Comparison of ENCODE assay signal across 15 cellular contexts in genomic region chr4:98746936-98747658, GRCh38.
A peak's percentile ranks its signal among the peaks of the same experiment; 100 is the strongest.
DNase-seq lines count a peak whose midpoint lies in the region; ATAC-seq, FAIRE-seq and TF ChIP-seq lines count a peak whose summit lies in the region.
"Had no signal": no experiment of that assay in that cellular context is flagged by ENCODE, and none has a peak within 500 bp of the region (broad histone marks: within the 10 kb centered on the region; RNA-seq: fewer than 3 reads in every experiment).

No MANE protein-coding gene starts in this region.

- H2BK20ac ChIP-seq in H1 (ENCODE audit: low read length) = no peak overlapping the region

- H3K27ac ChIP-seq in cardiac muscle cell (peak overlapping the region; percentile 51), H1 (ENCODE audit: low read depth, low read length) (no peak overlapping the region), esophagus muscularis mucosa (replicated peaks in 1 of 4) (no peak overlapping the region), right atrium auricular region (no peak overlapping the region)
- H3K27ac ChIP-seq: thoracic aorta had no signal

- no peak overlapping the region for H2BK5ac ChIP-seq in H1 (ENCODE audit: low read depth, low read length)

- TF ChIP-seq CTCF in cardiac muscle cell (IDR thresholded peaks at IDR 0.05; ENCODE audit: low read depth, low read length) (no peak), H1 (IDR thresholded peaks at IDR 0.05; ENCODE audit: control extremely low read depth in 1 of 3, insufficient read depth in 1 of 3, low read depth in 1 of 3, low read length in 3 of 3) (no peak), esophagus muscularis mucosa (IDR thresholded peaks at IDR 0.05) (no peak), omental fat pad (IDR thresholded peaks at IDR 0.05) (no peak), right atrium auricular region (IDR thresholded peaks at IDR 0.05) (no peak)

- FAIRE-seq in H1 (lab: Jason Lieb, UNC) = no peak

- no peaks in the 10 kb centered on the region for H3K23me2 ChIP-seq in H1 (ENCODE audit: low read depth, low read length)

- no peak overlapping the region for H2AK5ac ChIP-seq in H1 (ENCODE audit: low read depth, low read length)

- CTCF ChIA-PET in H1 (lab: Charles Lee; ENCODE audit: partially characterized antibody) = interaction anchor here (1.0 to 1.6 kb wide), 4 partner anchors 54 to 309 kb away, joined by 3 read pairs; no protein-coding TSS in a partner anchor

- H2BK120ac ChIP-seq in H1 (replicated peaks; ENCODE audit: low read depth, low read length) = no peak overlapping the region

- TF ChIP-seq POLR2A in H1 (IDR thresholded peaks at IDR 0.05; ENCODE audit: control extremely low read depth in 1 of 2, low read depth in 2 of 2, low read length in 2 of 2) (no peak), esophagus muscularis mucosa (IDR thresholded peaks at IDR 0.05; ENCODE audit: low read depth) (no peak)

- no peak overlapping the region for H3K9ac ChIP-seq in H1 (replicated peaks in 1 of 4; ENCODE audit: extremely low read depth in 1 of 4, low read depth in 3 of 4, low read length in 3 of 4)

- no peaks in the 10 kb centered on the region for H3K9me3 ChIP-seq in cardiac muscle cell (ENCODE audit: low read depth)
- no peaks in the 10 kb centered on the region for H3K9me3 ChIP-seq in H1 (ENCODE audit: insufficient read depth in 2 of 2, low read depth in 1 of 2, low read length in 1 of 2)
- H3K9me3 ChIP-seq in esophagus muscularis mucosa = no peaks in the 10 kb centered on the region
- no peaks in the 10 kb centered on the region for H3K9me3 ChIP-seq in right atrium auricular region
- H3K9me3 ChIP-seq: thoracic aorta had no signal

- H3K27me3 ChIP-seq in cardiac muscle cell (no peaks in the 10 kb centered on the region), H1 (replicated peaks in 1 of 4; ENCODE audit: control insufficient read depth in 3 of 4, extremely low read depth in 1 of 4, insufficient read depth in 3 of 4, low read length in 3 of 4) (no peaks in the 10 kb centered on the region), esophagus muscularis mucosa (no peaks in the 10 kb centered on the region), right atrium auricular region (no peaks in the 10 kb centered on the region)

- POLR2A ChIA-PET in H1 (lab: Charles Lee; ENCODE audit: partially characterized antibody) = no interaction called here

- 89% methylated on average over 8 of the region's 8 CpGs; no CpG with 5 or more reads in 1 of the 2 experiments for WGBS in H1 (ENCODE audit: extremely low coverage in 1 of 2, insufficient coverage in 1 of 2, insufficient read length in 1 of 2, insufficient replicate concordance in 2 of 2, low coverage in 1 of 2, low lambda C conversion rate in 2 of 2, missing lambda C conversion rate in 1 of 2), 2 experiments
- WGBS in esophagus muscularis mucosa = 83% methylated on average over 8 of the region's 8 CpGs

- H4K8ac ChIP-seq in H1 (ENCODE audit: extremely low read depth, insufficient read depth, low read length) = no peak overlapping the region

- no peak for TF ChIP-seq RAD21 in H1 (IDR thresholded peaks at IDR 0.05 in 1 of 2, conservative IDR thresholded peaks at IDR 0.05 in 1 of 2; ENCODE audit: low read depth in 2 of 2, low read length in 2 of 2)

- H3K4ac ChIP-seq in H1 (replicated peaks; ENCODE audit: insufficient read length, low read depth, low read length) = no peak overlapping the region

- intact Hi-C loops in left ventricle myocardium superior (cut with micrococcal nuclease) (no loop called here), esophagus muscularis mucosa (cut with DNase I) (no loop called here)

- H2BK15ac ChIP-seq in H1 (ENCODE audit: low read length) = no peak overlapping the region

- H2BK12ac ChIP-seq in H1 (ENCODE audit: low read depth, low read length) = no peak overlapping the region

- H3K4me1 ChIP-seq in cardiac muscle cell (ENCODE audit: low read depth) (peaks cover 8% of the 10 kb centered on the region), H1 (replicated peaks in 1 of 4; ENCODE audit: control insufficient read depth in 3 of 4, insufficient read depth in 4 of 4, low read length in 3 of 4) (peaks cover 0 to 6% (median 3%) of the 10 kb centered on the region in 4 experiments; a peak in 4 of 7 replicates), esophagus muscularis mucosa (no peaks in the 10 kb centered on the region), right atrium auricular region (no peaks in the 10 kb centered on the region)

- H3K23ac ChIP-seq in H1 (ENCODE audit: insufficient read length) = no peak overlapping the region

- DNase-seq in cardiac muscle cell (ENCODE audit: low read depth in 1 of 2, low spot score in 1 of 2) (peak in 1 of 2 donors; percentile 43), left ventricle myocardium superior (no peak), H1 (ENCODE audit: low read depth in 1 of 2, low spot score in 2 of 2) (no peak), myocyte (ENCODE audit: low read depth) (peak; percentile 16), esophagus muscularis mucosa (ENCODE audit: extremely low spot score) (no peak), omental fat pad (ENCODE audit: low spot score) (no peak), right atrium auricular region (ENCODE audit: low spot score) (no peak)
- DNase-seq: amygdala; cortex of kidney; hippocampal formation; NCI-H2107; NCI-H774; stimulated activated CD4-positive, alpha-beta T cell treated with anti-CD3 and anti-CD28 coated beads, Interleukin-2, amount 100 ng/mL, for 48 hours had no signal

- H4K20me1 ChIP-seq in H1 (replicated peaks in 1 of 2; ENCODE audit: control insufficient read depth in 1 of 2, insufficient read depth in 2 of 2, low read length in 2 of 2) = no peaks in the 10 kb centered on the region

- no peak for ATAC-seq in left ventricle myocardium superior
- ATAC-seq in GM21367 (IDR thresholded peaks at IDR 0.05; ENCODE audit: unreplicated experiment) = no peak
- no peak for ATAC-seq in omental fat pad (ENCODE audit: low FRiP score)

- no peak overlapping the region for H3K56ac ChIP-seq in H1 (replicated peaks; ENCODE audit: insufficient read length, low read depth, low read length)

- H3K4me2 ChIP-seq in H1 (ENCODE audit: insufficient read depth in 1 of 2, low read depth in 2 of 2, low read length in 2 of 2) = no peak overlapping the region

- H3K4me3 ChIP-seq in cardiac muscle cell (no peak overlapping the region), H1 (ENCODE audit: extremely low read depth in 1 of 4, insufficient read depth in 2 of 4, low read depth in 3 of 4, low read length in 4 of 4) (no peak overlapping the region), esophagus muscularis mucosa (no peak overlapping the region), right atrium auricular region (no peak overlapping the region)
- H3K4me3 ChIP-seq: thoracic aorta had no signal

- no peaks in the 10 kb centered on the region for H3K79me1 ChIP-seq in H1 (ENCODE audit: low read depth, low read length)

- H3K79me2 ChIP-seq in H1 (ENCODE audit: control insufficient read depth in 1 of 2, insufficient read depth in 2 of 2, low read length in 2 of 2) = no peaks in the 10 kb centered on the region

- no peak for TF ChIP-seq EP300 in H1 (IDR thresholded peaks at IDR 0.05; ENCODE audit: borderline replicate concordance in 1 of 2, low read depth in 2 of 2, low read length in 2 of 2)
- TF ChIP-seq EP300 in esophagus muscularis mucosa (IDR thresholded peaks at IDR 0.05) = no peak

- H2AFZ ChIP-seq in H1 (ENCODE audit: low read length) = peak overlapping the region; percentile 90

- no peaks in the 10 kb centered on the region for H3K36me3 ChIP-seq in cardiac muscle cell
- H3K36me3 ChIP-seq in H1 (ENCODE audit: control insufficient read depth in 2 of 4, insufficient read depth in 4 of 4, low read length in 3 of 4) = no peaks in the 10 kb centered on the region
- H3K36me3 ChIP-seq in esophagus muscularis mucosa = no peaks in the 10 kb centered on the region
- no peaks in the 10 kb centered on the region for H3K36me3 ChIP-seq in right atrium auricular region
- H3K36me3 ChIP-seq: thoracic aorta had no signal

- H3K14ac ChIP-seq in H1 (ENCODE audit: insufficient read length) = no peak overlapping the region

- H3K18ac ChIP-seq in H1 (ENCODE audit: extremely low read depth, low read length) = no peak overlapping the region; the same call in 1 of the 2 replicates

- H4K91ac ChIP-seq in H1 (replicated peaks; ENCODE audit: insufficient read length, low read length) = no peak overlapping the region

- no peak overlapping the region for H4K5ac ChIP-seq in H1 (ENCODE audit: insufficient read length, low read depth, low read length)

TF ChIP-seq in H1, 55 proteins besides CTCF, POLR2A, EP300 and RAD21:
- no peak for TF ChIP-seq NRF1 (IDR thresholded peaks at IDR 0.05; ENCODE audit: low read depth, low read length)
- TF ChIP-seq SAP30 (IDR thresholded peaks at IDR 0.05; ENCODE audit: insufficient read depth, insufficient replicate concordance, low read length) = no peak
- TF ChIP-seq TAF1 (IDR thresholded peaks at IDR 0.05; ENCODE audit: low read depth, low read length) = no peak
- TF ChIP-seq CBX8 (IDR thresholded peaks at IDR 0.05; ENCODE audit: borderline replicate concordance, low read depth, low read length) = no peak
- TF ChIP-seq, protein P1, sequence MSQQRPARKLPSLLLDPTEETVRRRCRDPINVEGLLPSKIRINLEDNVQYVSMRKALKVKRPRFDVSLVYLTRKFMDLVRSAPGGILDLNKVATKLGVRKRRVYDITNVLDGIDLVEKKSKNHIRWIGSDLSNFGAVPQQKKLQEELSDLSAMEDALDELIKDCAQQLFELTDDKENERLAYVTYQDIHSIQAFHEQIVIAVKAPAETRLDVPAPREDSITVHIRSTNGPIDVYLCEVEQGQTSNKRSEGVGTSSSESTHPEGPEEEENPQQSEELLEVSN (IDR thresholded peaks at IDR 0.05) = no peak
- no peak for TF ChIP-seq SRF (IDR thresholded peaks at IDR 0.05; ENCODE audit: low read depth, low read length)
- TF ChIP-seq, protein P2, sequence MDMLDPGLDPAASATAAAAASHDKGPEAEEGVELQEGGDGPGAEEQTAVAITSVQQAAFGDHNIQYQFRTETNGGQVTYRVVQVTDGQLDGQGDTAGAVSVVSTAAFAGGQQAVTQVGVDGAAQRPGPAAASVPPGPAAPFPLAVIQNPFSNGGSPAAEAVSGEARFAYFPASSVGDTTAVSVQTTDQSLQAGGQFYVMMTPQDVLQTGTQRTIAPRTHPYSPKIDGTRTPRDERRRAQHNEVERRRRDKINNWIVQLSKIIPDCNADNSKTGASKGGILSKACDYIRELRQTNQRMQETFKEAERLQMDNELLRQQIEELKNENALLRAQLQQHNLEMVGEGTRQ (IDR thresholded peaks at IDR 0.05; ENCODE audit: low read length) = no peak
- TF ChIP-seq GABPA (IDR thresholded peaks at IDR 0.05; ENCODE audit: borderline replicate concordance, insufficient read depth, low read length) = no peak
- no peak for TF ChIP-seq TCF12 (IDR thresholded peaks at IDR 0.05; ENCODE audit: low read depth, low read length)
